27 cellular contexts compared by ENCODE assay signal in the genomic region with DNA sequence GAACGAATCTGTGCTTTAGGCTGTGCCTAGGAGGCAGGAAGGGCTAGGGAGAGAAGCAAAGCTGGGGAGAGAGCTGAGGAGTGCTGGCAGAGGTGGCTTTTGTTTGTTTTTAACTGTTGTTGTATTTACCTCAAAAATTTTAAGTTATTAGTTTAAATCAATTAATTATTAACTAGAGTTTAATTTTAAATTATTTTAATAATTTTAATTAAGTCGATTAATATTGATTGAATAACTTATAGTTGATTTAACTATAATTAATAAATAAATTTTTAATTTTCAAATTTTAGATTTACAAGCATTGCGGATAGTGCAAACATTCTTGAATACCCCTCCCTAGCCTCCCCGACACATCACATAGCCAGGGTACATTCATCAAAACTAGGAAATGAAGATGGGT. TPM values are rescaled to one million over a fixed set of nuclear protein-coding genes. Genes with fewer than 3 reads are reported as not detected.
"Had no signal": no experiment of that assay in that cellular context is flagged by ENCODE, and none has a peak within 500 bp of the region (broad histone marks: within the 10 kb centered on the region; RNA-seq: fewer than 3 reads in every experiment).

No MANE protein-coding gene starts in this region.

- H3K27ac ChIP-seq: coronary artery, dorsolateral prefrontal cortex, esophagus muscularis mucosa, foreskin keratinocyte, gastrocnemius medialis, heart right ventricle, left lung, lower lobe of right lung had no signal

- H3K4me3 ChIP-seq: coronary artery, dorsolateral prefrontal cortex, esophagus muscularis mucosa, gastrocnemius medialis, heart right ventricle, left lung, lower lobe of right lung had no signal

- H3K4me1 Mint-ChIP-seq: memory B cell; naive thymus-derived CD4-positive, alpha-beta T cell had no signal

- H3K27ac Mint-ChIP-seq: endodermal cell; memory B cell; naive thymus-derived CD4-positive, alpha-beta T cell had no signal

- DNase-seq: dermis blood vessel endothelial cell; effector CD4-positive, alpha-beta T cell; effector memory CD4-positive, alpha-beta T cell; foreskin keratinocyte; glutamatergic neuron; hippocampal formation; left cardiac atrium; left ventricle myocardium superior; mammary epithelial cell; mesendoderm; midbrain; naive thymus-derived CD4-positive, alpha-beta T cell had no signal

- H3K4me3 Mint-ChIP-seq: endodermal cell; memory B cell; naive thymus-derived CD4-positive, alpha-beta T cell had no signal

- H3K27me3 ChIP-seq: dorsolateral prefrontal cortex, esophagus muscularis mucosa, gastrocnemius medialis, heart right ventricle, left lung had no signal

- H3K4me1 ChIP-seq: esophagus muscularis mucosa, foreskin keratinocyte, gastrocnemius medialis, heart right ventricle, left lung, lower lobe of right lung had no signal

- FAIRE-seq: colon, endothelial cell of umbilical vein, islet of Langerhans, keratinocyte had no signal

- H3K36me3 ChIP-seq: esophagus muscularis mucosa, left lung, lower lobe of right lung had no signal

- ATAC-seq: foreskin keratinocyte; gastrocnemius medialis; heart right ventricle; left cardiac atrium; left lung; left ventricle myocardium superior; lower lobe of right lung; naive thymus-derived CD4-positive, alpha-beta T cell had no signal

RNA-seq across cellular contexts. Expression of gene KLF15, which starts 30.6 kb away (rescaled TPM):
- total RNA-seq: epithelial cell of proximal tubule, mononuclear cell had no signal
